ENCODE assay signal across 6 cellular contexts in the genomic region with DNA sequence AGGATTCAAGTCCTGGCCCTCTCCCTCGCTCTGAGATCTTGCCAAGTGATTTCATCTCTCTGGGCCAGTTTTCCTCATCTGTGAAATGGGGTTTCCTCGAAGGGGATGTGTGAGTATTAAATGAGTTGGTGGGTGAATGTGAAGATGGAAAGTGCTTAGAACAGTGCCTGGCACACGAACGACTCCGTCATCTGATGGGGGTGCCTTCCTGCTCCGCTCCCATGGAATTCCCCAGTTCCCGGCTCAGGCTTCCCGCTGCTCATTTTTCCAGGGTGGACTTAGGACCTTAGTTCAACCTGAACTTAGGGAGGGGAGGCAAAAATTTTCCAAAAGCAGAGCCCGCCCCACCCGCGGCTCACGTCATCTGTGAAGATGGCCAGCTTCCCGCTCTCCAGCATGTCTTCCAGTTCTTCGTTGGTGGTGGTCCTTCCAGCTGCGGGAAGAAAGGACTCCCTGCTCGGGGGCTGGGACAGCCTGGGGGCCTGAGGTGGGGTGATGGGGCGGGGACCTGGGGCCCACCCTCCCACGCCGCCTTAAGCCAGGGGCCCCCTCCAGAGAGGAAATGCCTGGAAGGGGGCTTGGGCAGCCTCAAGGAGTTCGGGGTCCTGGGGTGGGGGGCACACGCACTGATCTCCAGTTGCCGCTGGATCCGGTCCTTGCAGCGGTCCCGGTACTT. TPM values are rescaled to one million over a fixed set of nuclear protein-coding genes. Genes with fewer than 3 reads are reported as not detected.
A peak's percentile ranks its signal among the peaks of the same experiment; 100 is the strongest.
DNase-seq lines count a peak whose midpoint lies in the region; ATAC-seq and TF ChIP-seq lines count a peak whose summit lies in the region.

No MANE protein-coding gene starts in this region.

- H3K27ac ChIP-seq in colonic mucosa (peak overlapping the region; percentile 55), parathyroid adenoma (no peak overlapping the region)

- TF ChIP-seq CTCF in colonic mucosa (IDR thresholded peaks at IDR 0.05) (no peak), parathyroid adenoma (IDR thresholded peaks at IDR 0.05) (no peak)

- peak overlapping the region; percentile 69 to 73 for H3K9ac ChIP-seq in colonic mucosa (ENCODE audit: low read depth in 2 of 2, low read length in 2 of 2)
- H3K9ac ChIP-seq in parathyroid adenoma: no peak overlapping the region

- no peaks in the 10 kb centered on the region for H3K9me3 ChIP-seq in colonic mucosa
- no peaks in the 10 kb centered on the region for H3K9me3 ChIP-seq in parathyroid adenoma (ENCODE audit: control insufficient read depth, low read length)

- peak overlapping the region; percentile 73 for H3K4me2 ChIP-seq in parathyroid adenoma (ENCODE audit: low read length)

- H3K79me2 ChIP-seq in parathyroid adenoma: no peaks in the 10 kb centered on the region

- H2AFZ ChIP-seq in parathyroid adenoma: peak overlapping the region; percentile 87

- DNase-seq in colonic mucosa: peak; percentile 70
- DNase-seq in stimulated activated CD4-positive, alpha-beta T cell treated with anti-CD3 and anti-CD28 coated beads, Interleukin-2, amount 100 ng/mL, for 24 hours: no peak

- H3K4me3 ChIP-seq in colonic mucosa: peak overlapping the region; percentile 36
- H3K4me3 ChIP-seq in parathyroid adenoma (ENCODE audit: low read depth, low read length): peak overlapping the region; percentile 60

- H3K4me1 ChIP-seq in colonic mucosa (no peaks in the 10 kb centered on the region), parathyroid adenoma (peaks cover 3% of the 10 kb centered on the region)

- no peaks in the 10 kb centered on the region for H3K36me3 ChIP-seq in colonic mucosa
- H3K36me3 ChIP-seq in parathyroid adenoma (ENCODE audit: control insufficient read depth, insufficient read depth, low read length): no peaks in the 10 kb centered on the region

- H3K27me3 ChIP-seq in colonic mucosa (peaks cover 7% of the 10 kb centered on the region), parathyroid adenoma (ENCODE audit: control insufficient read depth, insufficient read depth, low read length) (no peaks in the 10 kb centered on the region)

- intact Hi-C loops in colonic mucosa (cut with DNase I): no loop called here

- ATAC-seq in HG02885 (IDR thresholded peaks at IDR 0.05; ENCODE audit: poor library complexity, unreplicated experiment) (peak; percentile 13), HG02970 (IDR thresholded peaks at IDR 0.05; ENCODE audit: low FRiP score, unreplicated experiment) (no peak), HG03378 (IDR thresholded peaks at IDR 0.05; ENCODE audit: unreplicated experiment) (no peak)

RNA-seq across cellular contexts. Expression of a gene that starts 11.5 kb away (rescaled TPM):
- 10 to 100 TPM; 19.0 to 20.9 TPM for total RNA-seq in colonic mucosa

RNA-seq across cellular contexts. Expression of a gene that starts 14.0 kb away (rescaled TPM):
- total RNA-seq in colonic mucosa: under 1 TPM; 0.35 to 0.52 TPM

RNA-seq across cellular contexts. Expression of a gene that starts 36.9 kb away (rescaled TPM):
- total RNA-seq in colonic mucosa: 10 to 100 TPM; 70.8 to 71.4 TPM

RNA-seq across cellular contexts. Expression of a gene that starts 38.9 kb away (rescaled TPM):
- total RNA-seq in colonic mucosa: 10 to 100 TPM; 11.6 to 15.9 TPM

RNA-seq across cellular contexts. Expression of a gene that starts 47.6 kb away (rescaled TPM):
- total RNA-seq in colonic mucosa: 10 to 100 TPM; 14.3 to 22.1 TPM
